ENCODE assay signal across 17 cellular contexts in genomic region chr10:79336276-79336675, GRCh38. TPM values are rescaled to one million over a fixed set of nuclear protein-coding genes. Genes with fewer than 3 reads are reported as not detected.
DNase-seq lines count a peak whose midpoint lies in the region; ATAC-seq and TF ChIP-seq lines count a peak whose summit lies in the region.
"Had no signal": no experiment of that assay in that cellular context is flagged by ENCODE, and none has a peak within 500 bp of the region (broad histone marks: within the 10 kb centered on the region; RNA-seq: fewer than 3 reads in every experiment).

No MANE protein-coding gene starts in this region.

- no peak overlapping the region for H3K9ac ChIP-seq in neural progenitor cell
- H3K9ac ChIP-seq: BLaER1 treated with 17β-estradiol and CSF1 and Interleukin-3, amounts not matched to agents 10 nM and 100 nM had no signal

- no peaks in the 10 kb centered on the region for H3K27me3 ChIP-seq in adrenal gland
- H3K27me3 ChIP-seq in right lobe of liver, result no peaks in the 10 kb centered on the region
- H3K27me3 ChIP-seq in thyroid gland, result no peaks in the 10 kb centered on the region
- no peaks in the 10 kb centered on the region for H3K27me3 ChIP-seq in neural progenitor cell
- H3K27me3 ChIP-seq: BLaER1 treated with 17β-estradiol and CSF1 and Interleukin-3, amounts not matched to agents 10 nM and 100 nM; testis had no signal

- no peaks in the 10 kb centered on the region for H4K20me1 ChIP-seq in neural progenitor cell (ENCODE audit: low read depth)
- H4K20me1 ChIP-seq: BLaER1 treated with 17β-estradiol and CSF1 and Interleukin-3, amounts not matched to agents 10 nM and 100 nM had no signal

- H3K9me3 ChIP-seq in adrenal gland (replicated peaks in 1 of 3), result no peaks in the 10 kb centered on the region
- no peaks in the 10 kb centered on the region for H3K9me3 ChIP-seq in right lobe of liver
- H3K9me3 ChIP-seq in thyroid gland, result no peaks in the 10 kb centered on the region
- no peaks in the 10 kb centered on the region for H3K9me3 ChIP-seq in neural progenitor cell (ENCODE audit: low read depth)
- H3K9me3 ChIP-seq: testis had no signal

- no peak overlapping the region for H3K4me3 ChIP-seq in adrenal gland
- H3K4me3 ChIP-seq in right lobe of liver, result no peak overlapping the region
- H3K4me3 ChIP-seq in thyroid gland (replicated peaks in 1 of 3), result no peak overlapping the region
- no peak overlapping the region for H3K4me3 ChIP-seq in neural progenitor cell
- H3K4me3 ChIP-seq: A549; BLaER1 treated with 17β-estradiol and CSF1 and Interleukin-3, amounts not matched to agents 10 nM and 100 nM; smooth muscle cell; testis had no signal

- H3K36me3 Mint-ChIP-seq in T-helper 1 cell treated with Interleukin-12 subunit alpha and Interleukin-12 subunit beta and Interleukin-4 antibody, amounts not matched to agents 30 μg/mL and 1 μg/mL, for 36 hours (ENCODE audit: low read depth), result peaks cover 4% of the 10 kb centered on the region
- no peaks in the 10 kb centered on the region for H3K36me3 Mint-ChIP-seq in neural progenitor cell

- no peak for TF ChIP-seq POLR2A in adrenal gland (IDR thresholded peaks at IDR 0.05)
- no peak for TF ChIP-seq POLR2A in right lobe of liver (IDR thresholded peaks at IDR 0.05)
- no peak for TF ChIP-seq POLR2A in thyroid gland (IDR thresholded peaks at IDR 0.05)

- peak overlapping the region; percentile 55 for H3K27ac Mint-ChIP-seq in T-helper 1 cell treated with Interleukin-12 subunit alpha and Interleukin-12 subunit beta and Interleukin-4 antibody, amounts not matched to agents 30 μg/mL and 1 μg/mL, for 36 hours
- H3K27ac Mint-ChIP-seq in neural progenitor cell, result no peak overlapping the region
- H3K27ac Mint-ChIP-seq: activated naive CD8-positive, alpha-beta T cell treated with anti-CD3 and anti-CD28 coated beads for 36 hours had no signal

- peaks cover 8 to 21% of the 10 kb centered on the region in 2 donors for H3K4me1 ChIP-seq in adrenal gland (replicated peaks in 1 of 2)
- H3K4me1 ChIP-seq in right lobe of liver, result peaks cover 0 to 43% (median 15%) of the 10 kb centered on the region in 4 donors
- peaks cover 17 to 31% of the 10 kb centered on the region in 2 donors for H3K4me1 ChIP-seq in thyroid gland
- peaks cover 6% of the 10 kb centered on the region for H3K4me1 ChIP-seq in neural progenitor cell

- no peaks in the 10 kb centered on the region for H3K79me2 ChIP-seq in neural progenitor cell (ENCODE audit: low read depth)

- TF ChIP-seq CTCF in adrenal gland (IDR thresholded peaks at IDR 0.05), result no peak
- TF ChIP-seq CTCF in right lobe of liver (IDR thresholded peaks at IDR 0.05), result no peak
- no peak for TF ChIP-seq CTCF in thyroid gland (IDR thresholded peaks at IDR 0.05)
- no peak for TF ChIP-seq CTCF in neural progenitor cell (IDR thresholded peaks at IDR 0.05)

- no peaks in the 10 kb centered on the region for H3K27me3 Mint-ChIP-seq in T-helper 1 cell treated with Interleukin-12 subunit alpha and Interleukin-12 subunit beta and Interleukin-4 antibody, amounts not matched to agents 30 μg/mL and 1 μg/mL, for 36 hours (ENCODE audit: low read depth)
- peaks cover 9% of the 10 kb centered on the region for H3K27me3 Mint-ChIP-seq in neural progenitor cell (ENCODE audit: insufficient read depth, low read depth)
- H3K27me3 Mint-ChIP-seq: activated naive CD8-positive, alpha-beta T cell treated with anti-CD3 and anti-CD28 coated beads for 36 hours had no signal

- H3K4me3 Mint-ChIP-seq in T-helper 1 cell treated with Interleukin-12 subunit alpha and Interleukin-12 subunit beta and Interleukin-4 antibody, amounts not matched to agents 30 μg/mL and 1 μg/mL, for 36 hours, result no peak overlapping the region
- no peak overlapping the region for H3K4me3 Mint-ChIP-seq in neural progenitor cell
- H3K4me3 Mint-ChIP-seq: activated naive CD8-positive, alpha-beta T cell treated with anti-CD3 and anti-CD28 coated beads for 36 hours had no signal

- WGBS in adrenal gland, 4 donors, result 88 to 99% (median 96%) methylated on average over 3 of the region's 3 CpGs
- 84% methylated on average over 2 of the region's 3 CpGs for WGBS in right lobe of liver (ENCODE audit: insufficient coverage, low coverage, low lambda C conversion rate, missing lambda C conversion rate)
- 96 to 100% methylated on average over 3 of the region's 3 CpGs for WGBS in thyroid gland, 2 donors

- peaks cover 38% of the 10 kb centered on the region for H3K4me1 Mint-ChIP-seq in T-helper 1 cell treated with Interleukin-12 subunit alpha and Interleukin-12 subunit beta and Interleukin-4 antibody, amounts not matched to agents 30 μg/mL and 1 μg/mL, for 36 hours (ENCODE audit: low read depth)
- H3K4me1 Mint-ChIP-seq in neural progenitor cell, result peaks cover 15% of the 10 kb centered on the region

- ATAC-seq in right lobe of liver, result no peak
- no peak for ATAC-seq in HG03354 (IDR thresholded peaks at IDR 0.05; ENCODE audit: poor library complexity, severe bottlenecking, unreplicated experiment)
- ATAC-seq in HG03039 (IDR thresholded peaks at IDR 0.05; ENCODE audit: unreplicated experiment), result no peak

- DNase-seq in T-helper 1 cell (no peak), adrenal gland (no peak), right lobe of liver (peak in 2 of 3 donors; percentile 10 to 40), thyroid gland (no peak), neural progenitor cell (ENCODE audit: low spot score) (no peak)
- DNase-seq: activated naive CD8-positive, alpha-beta T cell treated with anti-CD3 and anti-CD28 coated beads for 36 hours; activated T-cell treated with anti-CD3 and anti-CD28 coated beads, Interleukin-2, amount 50 U/mL, for 48 hours; NCI-H1694 treated with DMSO at 0.1 percent for 48 hours; NCI-H226; stimulated activated CD4-positive, alpha-beta T cell treated with anti-CD3 and anti-CD28 coated beads, Interleukin-4, amount 100 ng/mL, for 24 hours had no signal

- H3K9me3 Mint-ChIP-seq in T-helper 1 cell treated with Interleukin-12 subunit alpha and Interleukin-12 subunit beta and Interleukin-4 antibody, amounts not matched to agents 30 μg/mL and 1 μg/mL, for 36 hours, result peaks cover 8% of the 10 kb centered on the region
- H3K9me3 Mint-ChIP-seq in neural progenitor cell, result peaks cover 7% of the 10 kb centered on the region

- intact Hi-C loops in adrenal gland (cut with DNase I) (no loop called here), right lobe of liver (cut with DNase I) (no loop called here), thyroid gland (cut with DNase I) (no loop called here)

- H2AFZ ChIP-seq in neural progenitor cell (replicated peaks), result no peak overlapping the region

- no peaks in the 10 kb centered on the region for H3K36me3 ChIP-seq in adrenal gland (replicated peaks in 1 of 2)
- no peaks in the 10 kb centered on the region for H3K36me3 ChIP-seq in right lobe of liver
- H3K36me3 ChIP-seq in thyroid gland, result no peaks in the 10 kb centered on the region
- no peaks in the 10 kb centered on the region for H3K36me3 ChIP-seq in neural progenitor cell
- H3K36me3 ChIP-seq: BLaER1 treated with 17β-estradiol and CSF1 and Interleukin-3, amounts not matched to agents 10 nM and 100 nM had no signal

- no peak overlapping the region for H3K4me2 ChIP-seq in neural progenitor cell
- H3K4me2 ChIP-seq: A549; BLaER1 treated with 17β-estradiol and CSF1 and Interleukin-3, amounts not matched to agents 10 nM and 100 nM; smooth muscle cell had no signal

- H3K27ac ChIP-seq in adrenal gland, result peak overlapping the region in 4 of 5 donors; percentile 56 to 83 (median 66)
- peak overlapping the region in 1 of 3 donors; percentile 11 for H3K27ac ChIP-seq in right lobe of liver
- H3K27ac ChIP-seq in thyroid gland, result peak overlapping the region; percentile 77 to 91 (median 83)
- H3K27ac ChIP-seq in neural progenitor cell, result no peak overlapping the region
- H3K27ac ChIP-seq: A549; BLaER1 treated with 17β-estradiol and CSF1 and Interleukin-3, amounts not matched to agents 10 nM and 100 nM had no signal

- H3F3A ChIP-seq in neural progenitor cell (ENCODE audit: low read depth), result peaks cover 6% of the 10 kb centered on the region

RNA-seq across cellular contexts. Expression of gene PPIF, which starts 11.0 kb away (rescaled TPM):
- total RNA-seq in adrenal gland, result 100 to 1,000 TPM; 179 to 619 (median 259) TPM
- 100 to 1,000 TPM in 1 of 3 donors, 10 to 100 TPM in 2; 43.8 to 564 (median 74.3) TPM for polyA plus RNA-seq in adrenal gland
- total RNA-seq in right lobe of liver, result 100 to 1,000 TPM in 1 of 6 experiments, 10 to 100 TPM in 5; 53.7 to 106 (median 90.1) TPM
- 10 to 100 TPM; 31.4 to 70.1 (median 52.3) TPM for total RNA-seq in thyroid gland
- total RNA-seq in neural progenitor cell (ENCODE audit: low replicate concordance), result 27.1 and 27.8 TPM in 2 replicates

Comparison
In these comparisons a context has a peak if more than half of its experiments do, and no peak if none do; other contexts are left out.
1. DNase-seq: peak in right lobe of liver (2 of 3); none in T-helper 1 cell (0 of 5), adrenal gland (0 of 7), thyroid gland (0 of 2) and neural progenitor cell (single experiment).